In the genomic region with DNA sequence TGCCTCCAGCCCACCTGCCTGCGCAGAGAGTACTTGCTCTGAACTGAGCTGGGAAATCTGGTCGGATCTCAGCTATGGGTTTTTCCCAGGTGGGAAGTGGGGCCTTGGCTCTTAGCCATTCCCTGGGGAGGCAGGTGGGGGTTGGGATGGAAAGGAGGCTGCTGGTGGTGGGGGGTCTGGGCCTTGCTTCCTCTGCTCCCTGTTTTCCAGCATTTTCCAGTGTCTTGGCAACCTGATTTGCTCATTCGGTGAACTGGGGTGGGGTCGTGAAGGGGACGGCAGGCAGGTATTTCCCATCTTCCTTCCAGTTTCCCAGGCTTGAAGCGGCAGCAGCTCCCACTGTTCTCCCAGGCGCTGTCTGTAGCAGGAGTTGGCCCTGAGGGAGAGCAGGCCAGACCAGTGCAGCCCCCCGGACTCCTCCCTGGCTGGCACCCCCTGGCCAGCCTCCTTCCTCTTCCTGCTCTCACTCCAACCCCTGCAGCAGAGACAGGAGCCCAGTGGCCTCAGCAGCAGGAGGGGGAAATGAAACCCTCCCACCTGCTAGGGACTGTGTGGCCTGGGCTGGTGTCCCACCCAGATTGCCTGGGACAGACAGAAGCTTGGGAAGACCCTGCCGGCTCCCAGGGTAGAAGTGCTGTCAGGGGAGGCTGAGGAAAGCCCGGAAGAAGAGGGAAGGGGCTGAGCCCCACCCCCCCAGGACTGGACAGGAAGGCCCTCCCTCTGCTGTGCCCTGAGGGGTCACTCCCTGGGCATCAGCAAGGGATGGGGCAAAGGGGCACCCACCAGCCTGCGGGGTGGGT, we compare ENCODE assay signal across 8 cellular contexts. TPM values are rescaled to one million over a fixed set of nuclear protein-coding genes. Genes with fewer than 3 reads are reported as not detected.
DNase-seq lines count a peak whose midpoint lies in the region; ATAC-seq and TF ChIP-seq lines count a peak whose summit lies in the region.

No MANE protein-coding gene starts in this region.

- no peak overlapping the region for H2AFZ ChIP-seq in IMR-90 (replicated peaks; ENCODE audit: low read length, poor library complexity)
- H2AFZ ChIP-seq in neural cell (ENCODE audit: low read depth, low read length): no peak overlapping the region

- no peak overlapping the region for H3K14ac ChIP-seq in IMR-90 (replicated peaks; ENCODE audit: low read depth, low read length)

- H3K56ac ChIP-seq in IMR-90 (ENCODE audit: extremely low read depth, insufficient read depth, low read length): no peak overlapping the region

- H3F3A ChIP-seq in neural cell (ENCODE audit: insufficient read depth, low read length, poor library complexity, severe bottlenecking): no peaks in the 10 kb centered on the region

- H4K20me1 ChIP-seq in IMR-90 (ENCODE audit: insufficient read depth, low read length) (peaks cover 100% of the 10 kb centered on the region), neural cell (ENCODE audit: insufficient read depth) (peaks cover 19% of the 10 kb centered on the region)

- H2AK9ac ChIP-seq in IMR-90 (replicated peaks; ENCODE audit: low read depth, low read length, poor library complexity): no peak overlapping the region

- H3K4me3 ChIP-seq in IMR-90 (ENCODE audit: insufficient read depth, low read depth, low read length) (no peak overlapping the region), neural cell (ENCODE audit: low read length) (peak overlapping the region; percentile 97)

- no peak overlapping the region for H2BK20ac ChIP-seq in IMR-90 (ENCODE audit: low read depth, low read length)

- no peak for TF ChIP-seq POLR2A in IMR-90 (IDR thresholded peaks at IDR 0.05; ENCODE audit: low read depth, low read length)

- TF ChIP-seq CTCF in CD14-positive monocyte (IDR thresholded peaks at IDR 0.05) (no peak), IMR-90 (conservative IDR thresholded peaks at IDR 0.05; ENCODE audit: low read depth, low read length) (no peak), chondrocyte (IDR thresholded peaks at IDR 0.05) (no peak), neural cell (IDR thresholded peaks at IDR 0.05; ENCODE audit: poor library complexity, severe bottlenecking) (no peak)

- in situ Hi-C loops in IMR-90 (cut with MboI; ENCODE audit: low sequenced_read_pairs): no loop called here

- H3K79me1 ChIP-seq in IMR-90 (ENCODE audit: low read depth in 1 of 2, low read length in 2 of 2): peaks cover 10 to 94% of the 10 kb centered on the region in 2 experiments; a peak in 3 of 4 replicates

- H3K27me3 Mint-ChIP-seq in CD14-positive monocyte (ENCODE audit: low read depth in 3 of 3): peaks cover 0 to 3% (median 0%) of the 10 kb centered on the region in 3 donors
- H3K27me3 Mint-ChIP-seq in chondrocyte (ENCODE audit: low read depth): no peaks in the 10 kb centered on the region

- WGBS in IMR-90 (ENCODE audit: extremely low coverage in 2 of 2, insufficient read length in 1 of 2), 2 experiments: 95% methylated on average over 6 of the region's 11 CpGs; no CpG with 5 or more reads in 1 of the 2 experiments

- CTCF ChIA-PET in IMR-90 (lab: Yijun Ruan, JAX): interaction anchor here (1.4 kb wide), 1 partner anchor 28 kb away, joined by 5 read pairs; no protein-coding TSS in a partner anchor

- H2BK5ac ChIP-seq in IMR-90 (ENCODE audit: low read depth, low read length, poor library complexity, severe bottlenecking): no peak overlapping the region

- H3K4ac ChIP-seq in IMR-90 (ENCODE audit: low read depth, low read length): no peak overlapping the region

- H3K23ac ChIP-seq in IMR-90 (ENCODE audit: low read depth, low read length): no peak overlapping the region

- no peak for TF ChIP-seq EP300 in neural cell (conservative IDR thresholded peaks at IDR 0.05; ENCODE audit: poor library complexity, severe bottlenecking)

- dilution Hi-C loops in IMR-90 (cut with HindIII; ENCODE audit: low sequenced_read_pairs, unreplicated experiment): no loop called here

- H4K91ac ChIP-seq in IMR-90 (ENCODE audit: insufficient read depth, low read depth, low read length): no peak overlapping the region

- intact Hi-C loops in CD14-positive monocyte (cut with micrococcal nuclease) (no loop called here), IMR-90 (cut with micrococcal nuclease) (no loop called here)

- no peak for DNase-seq in CD14-positive monocyte (ENCODE audit: low spot score)
- DNase-seq in IMR-90: no peak
- peak; percentile 64 for DNase-seq in chondrocyte (ENCODE audit: low spot score)
- DNase-seq in A172 (ENCODE audit: low spot score): no peak
- no peak for DNase-seq in midbrain (lab: John Stamatoyannopoulos, UW)
- no peak for DNase-seq in NCI-H2171 treated with DMSO at 0.1 percent for 48 hours (lab: John Stamatoyannopoulos, UW)

- H2BK15ac ChIP-seq in IMR-90 (ENCODE audit: low read depth, low read length): no peak overlapping the region

- H3K9me1 ChIP-seq in IMR-90 (ENCODE audit: insufficient read depth, low read length): peaks cover 48% of the 10 kb centered on the region

- H3K27ac Mint-ChIP-seq in CD14-positive monocyte (peak overlapping the region; percentile 88 to 95 (median 94)), chondrocyte (ENCODE audit: unreplicated experiment) (no peak overlapping the region)

- H2AK5ac ChIP-seq in IMR-90 (ENCODE audit: low read depth, low read length): 0 out of 2 replicates have a peak overlapping the region, but pooled peaks have one; percentile 9

- no peaks in the 10 kb centered on the region for H3K9me3 ChIP-seq in IMR-90 (ENCODE audit: control insufficient read depth, insufficient read depth, low read length)
- H3K9me3 ChIP-seq in neural cell (ENCODE audit: low read length): no peaks in the 10 kb centered on the region

- TF ChIP-seq RAD21 in IMR-90 (IDR thresholded peaks at IDR 0.05; ENCODE audit: low read length) (no peak), neural cell (conservative IDR thresholded peaks at IDR 0.05) (no peak)

- H3K36me3 Mint-ChIP-seq in CD14-positive monocyte: peaks cover 51 to 82% of the 10 kb centered on the region in 2 donors
- peaks cover 9% of the 10 kb centered on the region for H3K36me3 Mint-ChIP-seq in chondrocyte (ENCODE audit: low read depth)

- H3K9me3 Mint-ChIP-seq in CD14-positive monocyte (no peaks in the 10 kb centered on the region), chondrocyte (ENCODE audit: low read depth) (no peaks in the 10 kb centered on the region)

- no peak for ATAC-seq in IMR-90 (ENCODE audit: low read depth)
- no peak for ATAC-seq in HG02870 (IDR thresholded peaks at IDR 0.05; ENCODE audit: unreplicated experiment)

- H2BK120ac ChIP-seq in IMR-90 (ENCODE audit: low read depth, low read length): no peak overlapping the region

- H3K27ac ChIP-seq in IMR-90 (ENCODE audit: insufficient read depth, low read length) (no peak overlapping the region), neural cell (ENCODE audit: low read length) (no peak overlapping the region)

- peaks cover 50% of the 10 kb centered on the region for H3K36me3 ChIP-seq in IMR-90 (ENCODE audit: control insufficient read depth, insufficient read depth, low read length)
- no peaks in the 10 kb centered on the region for H3K36me3 ChIP-seq in neural cell (ENCODE audit: insufficient read depth, low read length)

- peaks cover 79% of the 10 kb centered on the region for H3K79me2 ChIP-seq in neural cell (replicated peaks; ENCODE audit: insufficient read depth, low read length)

- H4K5ac ChIP-seq in IMR-90 (ENCODE audit: low read depth, low read length): no peak overlapping the region

- H4K8ac ChIP-seq in IMR-90 (ENCODE audit: low read depth in 2 of 2, low read length in 2 of 2): no peak overlapping the region

- no peaks in the 10 kb centered on the region for H3K9me2 ChIP-seq in neural cell (ENCODE audit: insufficient read depth, low read length)

- H3K4me1 Mint-ChIP-seq in CD14-positive monocyte (peaks cover 82% of the 10 kb centered on the region), chondrocyte (ENCODE audit: low read depth) (peaks cover 49% of the 10 kb centered on the region)

- H3K9ac ChIP-seq in IMR-90 (ENCODE audit: low read depth, low read length) (no peak overlapping the region), neural cell (ENCODE audit: low read length) (no peak overlapping the region)

- POLR2A ChIA-PET in IMR-90 (lab: Charles Lee; ENCODE audit: unreplicated experiment): no interaction called here

- H3K4me1 ChIP-seq in IMR-90 (ENCODE audit: control insufficient read depth, insufficient read depth, low read length): peaks cover 40% of the 10 kb centered on the region

- H3K4me3 Mint-ChIP-seq in CD14-positive monocyte: peak overlapping the region; percentile 31 to 73
- H3K4me3 Mint-ChIP-seq in chondrocyte (ENCODE audit: unreplicated experiment): no peak overlapping the region

- H3K4me2 ChIP-seq in IMR-90 (ENCODE audit: low read depth, low read length) (no peak overlapping the region; the same call in 1 of the 2 replicates), neural cell (ENCODE audit: low read length) (no peak overlapping the region)

- no peak overlapping the region for H3K18ac ChIP-seq in IMR-90 (ENCODE audit: low read depth, low read length)

- H3K27me3 ChIP-seq in IMR-90 (ENCODE audit: control insufficient read depth, insufficient read depth, low read length) (no peaks in the 10 kb centered on the region), neural cell (ENCODE audit: insufficient read depth, low read depth, low read length) (no peaks in the 10 kb centered on the region)

- BruUV-seq in IMR-90 (replicated peaks; lab: Mats Ljungman, UMichigan): no TSS peak

TF ChIP-seq in IMR-90, 13 proteins besides CTCF, POLR2A, EP300 and RAD21 (continues in another document):
- no peak for TF ChIP-seq BHLHE40 (IDR thresholded peaks at IDR 0.05; ENCODE audit: low read depth, low read length)
- no peak for TF ChIP-seq MAFK (IDR thresholded peaks at IDR 0.05; ENCODE audit: low read depth, low read length)
- no peak for TF ChIP-seq NFE2L2 (IDR thresholded peaks at IDR 0.05; ENCODE audit: low read depth, low read length)
- TF ChIP-seq CHD1 (IDR thresholded peaks at IDR 0.05; ENCODE audit: low read depth, low read length): no peak
- no peak for TF ChIP-seq RCOR1 (IDR thresholded peaks at IDR 0.05; ENCODE audit: insufficient replicate concordance, low read length)

TF ChIP-seq in neural cell, 6 proteins besides CTCF, POLR2A, EP300 and RAD21 (continues in another document):
- TF ChIP-seq MXI1 (conservative IDR thresholded peaks at IDR 0.05; ENCODE audit: poor library complexity, severe bottlenecking) (no peak), EZH2 (IDR thresholded peaks at IDR 0.05; ENCODE audit: borderline replicate concordance, insufficient read depth, low read length, poor library complexity, severe bottlenecking) (no peak)

RNA-seq across cellular contexts. Expression of gene TRIM8, which starts 6.6 kb away (rescaled TPM):
- polyA plus RNA-seq in CD14-positive monocyte: 10 to 100 TPM; 39.4 to 41.4 TPM
- 25.5 and 30.0 TPM in 2 replicates for total RNA-seq in IMR-90 (2012; rRNA removed)
- 124 and 126 TPM in 2 replicates for polyA plus RNA-seq in IMR-90 (2012; rRNA removed)
- 102 and 174 TPM in 2 replicates for polyA plus RNA-seq in IMR-90 (2012; cell fraction: cytosol; rRNA removed)
- polyA plus RNA-seq in IMR-90 (2012; cell fraction: nucleus; rRNA removed; ENCODE audit: low replicate concordance): 82.9 and 135 TPM in 2 replicates
- 40.3 to 74.4 TPM (median 66.8 TPM) in 3 replicates for total RNA-seq in chondrocyte
- 47.5 and 59.2 TPM in 2 replicates for polyA plus RNA-seq in neural cell
- polyA minus RNA-seq in neural cell: 63.4 and 77.9 TPM in 2 replicates
- 66.8 and 68.3 TPM in 2 replicates for total RNA-seq in A172 (2014; rRNA removed; shearing (Covaris generic))
